13 cellular contexts compared by ENCODE assay signal in the genomic region with DNA sequence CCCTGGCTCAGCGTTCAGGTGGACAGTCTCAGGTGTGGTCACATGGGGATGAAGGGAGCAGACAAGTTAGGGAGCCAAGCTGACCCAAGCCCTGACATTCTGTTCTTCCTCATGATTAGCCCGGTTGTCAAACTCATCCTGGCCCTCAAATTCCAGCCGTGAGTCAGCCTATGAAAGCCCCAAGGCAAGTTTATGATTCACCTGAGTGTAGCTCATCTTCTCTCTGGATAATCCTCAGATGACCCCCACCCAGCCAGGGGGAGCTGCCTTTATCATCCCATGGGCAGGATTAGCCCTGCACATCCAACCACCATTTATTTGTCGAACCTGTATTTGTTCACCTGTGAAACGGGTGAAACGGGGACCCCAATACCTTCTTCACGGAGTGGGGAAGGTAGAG.
DNase-seq lines count a peak whose midpoint lies in the region; ATAC-seq and TF ChIP-seq lines count a peak whose summit lies in the region.
"Had no signal": no experiment of that assay in that cellular context is flagged by ENCODE, and none has a peak within 500 bp of the region (broad histone marks: within the 10 kb centered on the region; RNA-seq: fewer than 3 reads in every experiment).

No MANE protein-coding gene starts in this region.

- H3K23ac ChIP-seq in IMR-90 (ENCODE audit: low read depth, low read length): no peak overlapping the region

- H3K4me3 ChIP-seq in IMR-90 (ENCODE audit: insufficient read depth, low read depth, low read length): no peak overlapping the region
- H3K4me3 ChIP-seq in RWPE2 (ENCODE audit: severe bottlenecking): no peak overlapping the region
- no peak overlapping the region for H3K4me3 ChIP-seq in ovary
- H3K4me3 ChIP-seq: A549 had no signal

- no peak overlapping the region for H4K8ac ChIP-seq in IMR-90 (ENCODE audit: low read depth in 2 of 2, low read length in 2 of 2)

- BruUV-seq in IMR-90 (replicated peaks; lab: Mats Ljungman, UMichigan): no TSS peak

- intact Hi-C loops in IMR-90 (cut with micrococcal nuclease) (no loop called here), ovary (cut with DNase I) (no loop called here)

- H3K9me1 ChIP-seq in IMR-90 (ENCODE audit: insufficient read depth, low read length): no peaks in the 10 kb centered on the region

- POLR2A ChIA-PET in IMR-90 (lab: Charles Lee; ENCODE audit: unreplicated experiment): no interaction called here

- no peak for TF ChIP-seq RAD21 in IMR-90 (IDR thresholded peaks at IDR 0.05; ENCODE audit: low read length)

- TF ChIP-seq EP300 in ovary (IDR thresholded peaks at IDR 0.05): no peak

- CTCF ChIA-PET in IMR-90 (lab: Yijun Ruan, JAX): no interaction called here

- H3K27me3 ChIP-seq in IMR-90 (ENCODE audit: control insufficient read depth, insufficient read depth, low read length) (no peaks in the 10 kb centered on the region; the same call in 1 of the 2 replicates), RWPE2 (ENCODE audit: insufficient read depth, poor library complexity, severe bottlenecking) (no peaks in the 10 kb centered on the region), foreskin keratinocyte (no peaks in the 10 kb centered on the region), ovary (no peaks in the 10 kb centered on the region)
- H3K27me3 ChIP-seq: BE2C had no signal

- H2BK15ac ChIP-seq in IMR-90 (ENCODE audit: low read depth, low read length): no peak overlapping the region

- no peak overlapping the region for H3K4me2 ChIP-seq in IMR-90 (ENCODE audit: low read depth, low read length)
- H3K4me2 ChIP-seq: A549 had no signal

- no peaks in the 10 kb centered on the region for H3K79me1 ChIP-seq in IMR-90 (ENCODE audit: low read depth in 1 of 2, low read length in 2 of 2)

- WGBS in IMR-90 (ENCODE audit: extremely low coverage in 2 of 2, insufficient read length in 1 of 2), 2 experiments: 80% methylated on average over 1 of the region's 7 CpGs; no CpG with 5 or more reads in 1 of the 2 experiments
- WGBS in ovary, 3 donors: 89 to 94% (median 89%) methylated on average over 7 of the region's 7 CpGs

- H3K36me3 ChIP-seq in IMR-90 (ENCODE audit: control insufficient read depth, insufficient read depth, low read length) (no peaks in the 10 kb centered on the region), RWPE2 (ENCODE audit: low read depth) (no peaks in the 10 kb centered on the region), ovary (no peaks in the 10 kb centered on the region)
- H3K36me3 ChIP-seq: BE2C had no signal

- no peak for ATAC-seq in IMR-90 (ENCODE audit: low read depth)
- ATAC-seq in RWPE2 (ENCODE audit: low read depth): peak; percentile 94
- peak; percentile 91 for ATAC-seq in foreskin keratinocyte
- no peak for ATAC-seq in HG03108 (IDR thresholded peaks at IDR 0.05; ENCODE audit: unreplicated experiment)
- ATAC-seq: A549 had no signal

- no peaks in the 10 kb centered on the region for H4K20me1 ChIP-seq in IMR-90 (ENCODE audit: insufficient read depth, low read length)

- H2AK5ac ChIP-seq in IMR-90 (ENCODE audit: low read depth, low read length): no peak overlapping the region

- no peak overlapping the region for H2BK120ac ChIP-seq in IMR-90 (ENCODE audit: low read depth, low read length)

- no peak overlapping the region for H3K18ac ChIP-seq in IMR-90 (ENCODE audit: low read depth, low read length)

- no peak overlapping the region for H2BK5ac ChIP-seq in IMR-90 (ENCODE audit: low read depth, low read length, poor library complexity, severe bottlenecking)

- no peak overlapping the region for H2AK9ac ChIP-seq in IMR-90 (replicated peaks; ENCODE audit: low read depth, low read length, poor library complexity)

- in situ Hi-C loops in IMR-90 (cut with MboI; ENCODE audit: low sequenced_read_pairs): no loop called here

- no peak overlapping the region for H3K9ac ChIP-seq in IMR-90 (ENCODE audit: low read depth, low read length)

- no peak overlapping the region for H3K27ac ChIP-seq in IMR-90 (ENCODE audit: insufficient read depth, low read length)
- no peak overlapping the region for H3K27ac ChIP-seq in RWPE2 (ENCODE audit: poor library complexity, severe bottlenecking)
- no peak overlapping the region for H3K27ac ChIP-seq in foreskin keratinocyte
- H3K27ac ChIP-seq in ovary: no peak overlapping the region
- H3K27ac ChIP-seq: A549, C4-2B had no signal

- H3K4me1 ChIP-seq in IMR-90 (ENCODE audit: control insufficient read depth, insufficient read depth, low read length) (no peaks in the 10 kb centered on the region), RWPE2 (ENCODE audit: insufficient read depth, poor library complexity, severe bottlenecking) (peaks cover 8% of the 10 kb centered on the region), foreskin keratinocyte (no peaks in the 10 kb centered on the region), ovary (ENCODE audit: insufficient read depth) (no peaks in the 10 kb centered on the region)
- H3K4me1 ChIP-seq: A549, BE2C had no signal

- no peak for TF ChIP-seq CTCF in IMR-90 (conservative IDR thresholded peaks at IDR 0.05; ENCODE audit: low read depth, low read length)
- no peak for TF ChIP-seq CTCF in RWPE2 (IDR thresholded peaks at IDR 0.05; ENCODE audit: poor library complexity, severe bottlenecking)
- peak; percentile 5 for TF ChIP-seq CTCF in foreskin keratinocyte (conservative IDR thresholded peaks at IDR 0.05)
- no peak for TF ChIP-seq CTCF in ovary (IDR thresholded peaks at IDR 0.05)

- no peak overlapping the region for H4K5ac ChIP-seq in IMR-90 (ENCODE audit: low read depth, low read length)

- no peak overlapping the region for H3K4ac ChIP-seq in IMR-90 (ENCODE audit: low read depth, low read length)

- H2BK20ac ChIP-seq in IMR-90 (ENCODE audit: low read depth, low read length): no peak overlapping the region

- no peak overlapping the region for H4K91ac ChIP-seq in IMR-90 (ENCODE audit: insufficient read depth, low read depth, low read length)

- dilution Hi-C loops in IMR-90 (cut with HindIII; ENCODE audit: low sequenced_read_pairs, unreplicated experiment): no loop called here

- peak overlapping the region; percentile 26 for H2AFZ ChIP-seq in IMR-90 (replicated peaks; ENCODE audit: low read length, poor library complexity)

- DNase-seq in IMR-90 (no peak), RWPE2 (ENCODE audit: low spot score) (peak; percentile 87), foreskin keratinocyte (peak; percentile 13 to 61), NCI-H2196 treated with DMSO at 0.1 percent for 48 hours (lab: John Stamatoyannopoulos, UW; ENCODE audit: unreplicated experiment) (no peak), ovary (no peak)
- DNase-seq: BE2C; CD4-positive, alpha-beta memory T cell; DMS79; HCEC 1CT; HFFc6 had no signal

- no peak for TF ChIP-seq POLR2A in IMR-90 (IDR thresholded peaks at IDR 0.05; ENCODE audit: low read depth, low read length)
- TF ChIP-seq POLR2A in ovary (IDR thresholded peaks at IDR 0.05): no peak

- H3K9me3 ChIP-seq in IMR-90 (ENCODE audit: control insufficient read depth, insufficient read depth, low read length) (no peaks in the 10 kb centered on the region), RWPE2 (ENCODE audit: severe bottlenecking) (no peaks in the 10 kb centered on the region), ovary (no peaks in the 10 kb centered on the region)
- H3K9me3 ChIP-seq: A549, BE2C had no signal

- no peak overlapping the region for H3K14ac ChIP-seq in IMR-90 (replicated peaks; ENCODE audit: low read depth, low read length)

- no peak overlapping the region for H3K56ac ChIP-seq in IMR-90 (ENCODE audit: extremely low read depth, insufficient read depth, low read length)

TF ChIP-seq in IMR-90, 13 proteins besides CTCF, POLR2A, EP300 and RAD21:
- TF ChIP-seq NFE2L2 (IDR thresholded peaks at IDR 0.05; ENCODE audit: low read depth, low read length) (no peak), MAFK (IDR thresholded peaks at IDR 0.05; ENCODE audit: low read depth, low read length) (no peak), FOS (IDR thresholded peaks at IDR 0.05; ENCODE audit: low read depth, low read length) (no peak), CHD1 (IDR thresholded peaks at IDR 0.05; ENCODE audit: low read depth, low read length) (no peak), MAZ (IDR thresholded peaks at IDR 0.05; ENCODE audit: borderline replicate concordance, low read depth, low read length) (no peak), RCOR1 (IDR thresholded peaks at IDR 0.05; ENCODE audit: insufficient replicate concordance, low read length) (no peak), SMC3 (IDR thresholded peaks at IDR 0.05; ENCODE audit: low read depth, low read length) (no peak), MXI1 (IDR thresholded peaks at IDR 0.05; ENCODE audit: borderline replicate concordance, low read depth, low read length) (no peak), BHLHE40 (IDR thresholded peaks at IDR 0.05; ENCODE audit: low read depth, low read length) (no peak), RFX5 (IDR thresholded peaks at IDR 0.05; ENCODE audit: low read depth, low read length) (no peak), CEBPB (IDR thresholded peaks at IDR 0.05; ENCODE audit: low read depth, low read length) (no peak)
- TF ChIP-seq, protein P1, sequence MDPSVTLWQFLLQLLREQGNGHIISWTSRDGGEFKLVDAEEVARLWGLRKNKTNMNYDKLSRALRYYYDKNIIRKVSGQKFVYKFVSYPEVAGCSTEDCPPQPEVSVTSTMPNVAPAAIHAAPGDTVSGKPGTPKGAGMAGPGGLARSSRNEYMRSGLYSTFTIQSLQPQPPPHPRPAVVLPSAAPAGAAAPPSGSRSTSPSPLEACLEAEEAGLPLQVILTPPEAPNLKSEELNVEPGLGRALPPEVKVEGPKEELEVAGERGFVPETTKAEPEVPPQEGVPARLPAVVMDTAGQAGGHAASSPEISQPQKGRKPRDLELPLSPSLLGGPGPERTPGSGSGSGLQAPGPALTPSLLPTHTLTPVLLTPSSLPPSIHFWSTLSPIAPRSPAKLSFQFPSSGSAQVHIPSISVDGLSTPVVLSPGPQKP (IDR thresholded peaks at IDR 0.05; ENCODE audit: borderline replicate concordance, low read depth, low read length): no peak
- TF ChIP-seq, protein P2, sequence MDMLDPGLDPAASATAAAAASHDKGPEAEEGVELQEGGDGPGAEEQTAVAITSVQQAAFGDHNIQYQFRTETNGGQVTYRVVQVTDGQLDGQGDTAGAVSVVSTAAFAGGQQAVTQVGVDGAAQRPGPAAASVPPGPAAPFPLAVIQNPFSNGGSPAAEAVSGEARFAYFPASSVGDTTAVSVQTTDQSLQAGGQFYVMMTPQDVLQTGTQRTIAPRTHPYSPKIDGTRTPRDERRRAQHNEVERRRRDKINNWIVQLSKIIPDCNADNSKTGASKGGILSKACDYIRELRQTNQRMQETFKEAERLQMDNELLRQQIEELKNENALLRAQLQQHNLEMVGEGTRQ (IDR thresholded peaks at IDR 0.05; ENCODE audit: low read depth, low read length): no peak

Comparison
In these comparisons a context has a peak if more than half of its experiments do, and no peak if none do; other contexts are left out.
1. ATAC-seq: peak in RWPE2 (single experiment) and foreskin keratinocyte (single experiment); none in IMR-90 (single experiment) and HG03108 (single experiment).
2. DNase-seq: peak in RWPE2 (single experiment) and foreskin keratinocyte (2 of 2); none in IMR-90 (single experiment), NCI-H2196 treated with DMSO at 0.1 percent for 48 hours (single experiment) and ovary (0 of 5).